In genomic region chr11:102559839-102560238, GRCh38 we compare ENCODE assay signal across 1 cellular context.
TF ChIP-seq lines count a peak whose summit lies in the region.

No MANE protein-coding gene starts in this region.

TF ChIP-seq in GM12878, 131 proteins besides CTCF, POLR2A, EP300 and RAD21 (continued from another document and continues in another):
- TF ChIP-seq ZBTB4 (CRISPR knock-in tag; IDR thresholded peaks at IDR 0.05) (no peak), KAT2A (conservative IDR thresholded peaks at IDR 0.05; ENCODE audit: control insufficient read depth, low read depth, low read length) (no peak), CHD1 (IDR thresholded peaks at IDR 0.05; ENCODE audit: low read depth, low read length) (no peak), HDAC6 (IDR thresholded peaks at IDR 0.05; ENCODE audit: unreplicated experiment) (no peak), SP1 (IDR thresholded peaks at IDR 0.05; ENCODE audit: low read depth, low read length) (no peak), ZBTB40 (IDR thresholded peaks at IDR 0.05; ENCODE audit: borderline replicate concordance) (no peak), SREBF2 (IDR thresholded peaks at IDR 0.05; ENCODE audit: low read length) (no peak), KLF5 (IDR thresholded peaks at IDR 0.05; ENCODE audit: partially characterized antibody) (no peak), NFXL1 (IDR thresholded peaks at IDR 0.05; ENCODE audit: borderline replicate concordance) (no peak), BCL11A (IDR thresholded peaks at IDR 0.05; ENCODE audit: low read depth, low read length) (no peak), NBN (IDR thresholded peaks at IDR 0.05) (no peak), CHD4 (IDR thresholded peaks at IDR 0.05) (no peak), NR2F1 (conservative IDR thresholded peaks at IDR 0.05) (no peak), CBFB (IDR thresholded peaks at IDR 0.05; ENCODE audit: low read depth) (no peak), TCF3 (IDR thresholded peaks at IDR 0.05; ENCODE audit: borderline replicate concordance, insufficient read depth, low read depth, low read length) (no peak), SUZ12 (IDR thresholded peaks at IDR 0.05; ENCODE audit: unreplicated experiment) (no peak), ZNF384 (IDR thresholded peaks at IDR 0.05; ENCODE audit: borderline replicate concordance, low read depth, low read length) (no peak), SIN3A (IDR thresholded peaks at IDR 0.05; ENCODE audit: low read depth, low read length) (no peak), CBX3 (IDR thresholded peaks at IDR 0.05; ENCODE audit: borderline replicate concordance, low read depth) (no peak), CEBPB (IDR thresholded peaks at IDR 0.05; ENCODE audit: borderline replicate concordance in 1 of 2, low read depth in 2 of 2, low read length in 2 of 2) (no peak), MEF2A (IDR thresholded peaks at IDR 0.05; ENCODE audit: insufficient read depth, low read depth, low read length) (peak; percentile 85), MEF2B (IDR thresholded peaks at IDR 0.05; ENCODE audit: partially characterized antibody, poor library complexity, severe bottlenecking) (peak; percentile 53), RELA (IDR thresholded peaks at IDR 0.05; ENCODE audit: borderline replicate concordance, partially characterized antibody) (no peak), NFIC (IDR thresholded peaks at IDR 0.05; ENCODE audit: low read depth, low read length) (peak; percentile 26; the same call in 1 of the 2 replicates), NKRF (conservative IDR thresholded peaks at IDR 0.05) (no peak), PAX5 (IDR thresholded peaks at IDR 0.05; ENCODE audit: borderline replicate concordance, low read depth, low read length) (no peak), IRF5 (IDR thresholded peaks at IDR 0.05; ENCODE audit: borderline replicate concordance) (no peak), FOS (IDR thresholded peaks at IDR 0.05; ENCODE audit: borderline replicate concordance, extremely low read depth, insufficient read length) (no peak), STAT3 (IDR thresholded peaks at IDR 0.05; ENCODE audit: low read depth, low read length) (no peak), TCF12 (IDR thresholded peaks at IDR 0.05; ENCODE audit: low read depth, low read length) (no peak), CREB1 (IDR thresholded peaks at IDR 0.05; ENCODE audit: low read depth) (no peak; the same call in 1 of the 2 replicates), GABPA (IDR thresholded peaks at IDR 0.05; ENCODE audit: low read depth) (peak; percentile 31; the same call in 1 of the 2 replicates), BACH1 (IDR thresholded peaks at IDR 0.05; ENCODE audit: borderline replicate concordance) (no peak), POU2F2 (IDR thresholded peaks at IDR 0.05; ENCODE audit: borderline replicate concordance, low read depth, low read length) (no peak), ATF7 (IDR thresholded peaks at IDR 0.05; ENCODE audit: low read depth) (no peak), SMAD5 (IDR thresholded peaks at IDR 0.05; ENCODE audit: low read depth) (no peak), HCFC1 (IDR thresholded peaks at IDR 0.05; ENCODE audit: low read length) (no peak), MLLT1 (IDR thresholded peaks at IDR 0.05) (no peak), SMARCA5 (IDR thresholded peaks at IDR 0.05) (no peak), DPF2 (IDR thresholded peaks at IDR 0.05) (peak; percentile 9; the same call in 1 of the 2 replicates), PKNOX1 (IDR thresholded peaks at IDR 0.05) (no peak), RAD51 (IDR thresholded peaks at IDR 0.05) (no peak), CUX1 (IDR thresholded peaks at IDR 0.05; ENCODE audit: insufficient replicate concordance, low read depth, low read length) (no peak), CREM (IDR thresholded peaks at IDR 0.05; ENCODE audit: low read depth) (no peak)
